In genomic region chr7:55515569-55516279, GRCh38 we compare ENCODE assay signal across 1 cellular context.
TF ChIP-seq lines count a peak whose summit lies in the region.

No MANE protein-coding gene starts in this region.

TF ChIP-seq in GM12878, 131 proteins besides CTCF, POLR2A, EP300 and RAD21 (continued from another document and continues in another):
- TF ChIP-seq USF1 (IDR thresholded peaks at IDR 0.05; ENCODE audit: borderline replicate concordance, extremely low read length, insufficient read depth, low read depth, low read length) (no peak), JUND (IDR thresholded peaks at IDR 0.05; ENCODE audit: low read depth, low read length) (no peak), E2F4 (IDR thresholded peaks at IDR 0.05; ENCODE audit: low read depth, low read length) (no peak), MXI1 (IDR thresholded peaks at IDR 0.05; ENCODE audit: low read depth, low read length) (no peak), ZSCAN29 (IDR thresholded peaks at IDR 0.05) (no peak), YBX1 (IDR thresholded peaks at IDR 0.05) (no peak), TAF1 (IDR thresholded peaks at IDR 0.05; ENCODE audit: borderline replicate concordance, low read depth, low read length) (peak; percentile 72; the same call in 1 of the 2 replicates), FOS (IDR thresholded peaks at IDR 0.05; ENCODE audit: borderline replicate concordance, extremely low read depth, insufficient read length) (no peak), SREBF2 (IDR thresholded peaks at IDR 0.05; ENCODE audit: low read length) (no peak), HCFC1 (IDR thresholded peaks at IDR 0.05; ENCODE audit: low read length) (no peak), BRCA1 (IDR thresholded peaks at IDR 0.05; ENCODE audit: low read depth, low read length) (no peak), SMC3 (IDR thresholded peaks at IDR 0.05; ENCODE audit: borderline replicate concordance, low read length) (no peak), TCF7 (IDR thresholded peaks at IDR 0.05; ENCODE audit: borderline replicate concordance) (no peak), NR2C2 (IDR thresholded peaks at IDR 0.05; ENCODE audit: borderline replicate concordance, control insufficient read depth, insufficient read length, low read depth) (no peak), EGR1 (IDR thresholded peaks at IDR 0.05; ENCODE audit: borderline replicate concordance in 1 of 2, low read depth in 2 of 2, low read length in 2 of 2) (no peak), PAX5 (IDR thresholded peaks at IDR 0.05; ENCODE audit: borderline replicate concordance, low read depth, low read length) (no peak), NFXL1 (IDR thresholded peaks at IDR 0.05; ENCODE audit: borderline replicate concordance) (no peak), GATAD2B (conservative IDR thresholded peaks at IDR 0.05; ENCODE audit: low read depth) (no peak), ASH2L (IDR thresholded peaks at IDR 0.05; ENCODE audit: borderline replicate concordance, low read depth) (no peak), CBX3 (IDR thresholded peaks at IDR 0.05; ENCODE audit: borderline replicate concordance, low read depth) (no peak), RBBP5 (conservative IDR thresholded peaks at IDR 0.05) (no peak), PML (IDR thresholded peaks at IDR 0.05; ENCODE audit: low read length) (peak; percentile 37; the same call in 1 of the 2 replicates), RELB (IDR thresholded peaks at IDR 0.05; ENCODE audit: low read depth) (no peak), ZNF24 (IDR thresholded peaks at IDR 0.05) (no peak), POLR2AphosphoS5 (IDR thresholded peaks at IDR 0.05; ENCODE audit: low read length) (peak; percentile 61), IRF5 (IDR thresholded peaks at IDR 0.05; ENCODE audit: borderline replicate concordance) (no peak), SMARCA5 (IDR thresholded peaks at IDR 0.05) (0 out of 2 replicates have a peak, but pooled peaks have one; percentile 35), LARP7 (IDR thresholded peaks at IDR 0.05) (0 out of 2 replicates have a peak, but pooled peaks have one; percentile 19), CREB1 (IDR thresholded peaks at IDR 0.05; ENCODE audit: low read depth) (no peak), MAX (IDR thresholded peaks at IDR 0.05; ENCODE audit: low read depth, low read length) (0 out of 2 replicates have a peak, but pooled peaks have one; percentile 22), PRDM15 (CRISPR knock-in tag; IDR thresholded peaks at IDR 0.05) (no peak), ZBTB4 (CRISPR knock-in tag; IDR thresholded peaks at IDR 0.05) (no peak), IKZF2 (IDR thresholded peaks at IDR 0.05) (peak in 1 of 2 experiments; percentile 18; a peak in 1 of 4 replicates), SREBF1 (IDR thresholded peaks at IDR 0.05; ENCODE audit: low read length) (no peak)
- TF ChIP-seq, protein P1, sequence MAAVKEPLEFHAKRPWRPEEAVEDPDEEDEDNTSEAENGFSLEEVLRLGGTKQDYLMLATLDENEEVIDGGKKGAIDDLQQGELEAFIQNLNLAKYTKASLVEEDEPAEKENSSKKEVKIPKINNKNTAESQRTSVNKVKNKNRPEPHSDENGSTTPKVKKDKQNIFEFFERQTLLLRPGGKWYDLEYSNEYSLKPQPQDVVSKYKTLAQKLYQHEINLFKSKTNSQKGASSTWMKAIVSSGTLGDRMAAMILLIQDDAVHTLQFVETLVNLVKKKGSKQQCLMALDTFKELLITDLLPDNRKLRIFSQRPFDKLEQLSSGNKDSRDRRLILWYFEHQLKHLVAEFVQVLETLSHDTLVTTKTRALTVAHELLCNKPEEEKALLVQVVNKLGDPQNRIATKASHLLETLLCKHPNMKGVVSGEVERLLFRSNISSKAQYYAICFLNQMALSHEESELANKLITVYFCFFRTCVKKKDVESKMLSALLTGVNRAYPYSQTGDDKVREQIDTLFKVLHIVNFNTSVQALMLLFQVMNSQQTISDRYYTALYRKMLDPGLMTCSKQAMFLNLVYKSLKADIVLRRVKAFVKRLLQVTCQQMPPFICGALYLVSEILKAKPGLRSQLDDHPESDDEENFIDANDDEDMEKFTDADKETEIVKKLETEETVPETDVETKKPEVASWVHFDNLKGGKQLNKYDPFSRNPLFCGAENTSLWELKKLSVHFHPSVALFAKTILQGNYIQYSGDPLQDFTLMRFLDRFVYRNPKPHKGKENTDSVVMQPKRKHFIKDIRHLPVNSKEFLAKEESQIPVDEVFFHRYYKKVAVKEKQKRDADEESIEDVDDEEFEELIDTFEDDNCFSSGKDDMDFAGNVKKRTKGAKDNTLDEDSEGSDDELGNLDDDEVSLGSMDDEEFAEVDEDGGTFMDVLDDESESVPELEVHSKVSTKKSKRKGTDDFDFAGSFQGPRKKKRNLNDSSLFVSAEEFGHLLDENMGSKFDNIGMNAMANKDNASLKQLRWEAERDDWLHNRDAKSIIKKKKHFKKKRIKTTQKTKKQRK (IDR thresholded peaks at IDR 0.05; ENCODE audit: low read depth, low read length) = no peak
- TF ChIP-seq, protein P2, sequence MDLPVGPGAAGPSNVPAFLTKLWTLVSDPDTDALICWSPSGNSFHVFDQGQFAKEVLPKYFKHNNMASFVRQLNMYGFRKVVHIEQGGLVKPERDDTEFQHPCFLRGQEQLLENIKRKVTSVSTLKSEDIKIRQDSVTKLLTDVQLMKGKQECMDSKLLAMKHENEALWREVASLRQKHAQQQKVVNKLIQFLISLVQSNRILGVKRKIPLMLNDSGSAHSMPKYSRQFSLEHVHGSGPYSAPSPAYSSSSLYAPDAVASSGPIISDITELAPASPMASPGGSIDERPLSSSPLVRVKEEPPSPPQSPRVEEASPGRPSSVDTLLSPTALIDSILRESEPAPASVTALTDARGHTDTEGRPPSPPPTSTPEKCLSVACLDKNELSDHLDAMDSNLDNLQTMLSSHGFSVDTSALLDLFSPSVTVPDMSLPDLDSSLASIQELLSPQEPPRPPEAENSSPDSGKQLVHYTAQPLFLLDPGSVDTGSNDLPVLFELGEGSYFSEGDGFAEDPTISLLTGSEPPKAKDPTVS (IDR thresholded peaks at IDR 0.05; ENCODE audit: low read depth, low read length) = no peak
- TF ChIP-seq, protein P3, sequence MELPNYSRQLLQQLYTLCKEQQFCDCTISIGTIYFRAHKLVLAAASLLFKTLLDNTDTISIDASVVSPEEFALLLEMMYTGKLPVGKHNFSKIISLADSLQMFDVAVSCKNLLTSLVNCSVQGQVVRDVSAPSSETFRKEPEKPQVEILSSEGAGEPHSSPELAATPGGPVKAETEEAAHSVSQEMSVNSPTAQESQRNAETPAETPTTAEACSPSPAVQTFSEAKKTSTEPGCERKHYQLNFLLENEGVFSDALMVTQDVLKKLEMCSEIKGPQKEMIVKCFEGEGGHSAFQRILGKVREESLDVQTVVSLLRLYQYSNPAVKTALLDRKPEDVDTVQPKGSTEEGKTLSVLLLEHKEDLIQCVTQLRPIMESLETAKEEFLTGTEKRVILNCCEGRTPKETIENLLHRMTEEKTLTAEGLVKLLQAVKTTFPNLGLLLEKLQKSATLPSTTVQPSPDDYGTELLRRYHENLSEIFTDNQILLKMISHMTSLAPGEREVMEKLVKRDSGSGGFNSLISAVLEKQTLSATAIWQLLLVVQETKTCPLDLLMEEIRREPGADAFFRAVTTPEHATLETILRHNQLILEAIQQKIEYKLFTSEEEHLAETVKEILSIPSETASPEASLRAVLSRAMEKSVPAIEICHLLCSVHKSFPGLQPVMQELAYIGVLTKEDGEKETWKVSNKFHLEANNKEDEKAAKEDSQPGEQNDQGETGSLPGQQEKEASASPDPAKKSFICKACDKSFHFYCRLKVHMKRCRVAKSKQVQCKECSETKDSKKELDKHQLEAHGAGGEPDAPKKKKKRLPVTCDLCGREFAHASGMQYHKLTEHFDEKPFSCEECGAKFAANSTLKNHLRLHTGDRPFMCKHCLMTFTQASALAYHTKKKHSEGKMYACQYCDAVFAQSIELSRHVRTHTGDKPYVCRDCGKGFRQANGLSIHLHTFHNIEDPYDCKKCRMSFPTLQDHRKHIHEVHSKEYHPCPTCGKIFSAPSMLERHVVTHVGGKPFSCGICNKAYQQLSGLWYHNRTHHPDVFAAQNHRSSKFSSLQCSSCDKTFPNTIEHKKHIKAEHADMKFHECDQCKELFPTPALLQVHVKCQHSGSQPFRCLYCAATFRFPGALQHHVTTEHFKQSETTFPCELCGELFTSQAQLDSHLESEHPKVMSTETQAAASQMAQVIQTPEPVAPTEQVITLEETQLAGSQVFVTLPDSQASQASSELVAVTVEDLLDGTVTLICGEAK (IDR thresholded peaks at IDR 0.05; ENCODE audit: borderline replicate concordance) = no peak
